Comparison of ENCODE assay signal across 7 cellular contexts in the genomic region with DNA sequence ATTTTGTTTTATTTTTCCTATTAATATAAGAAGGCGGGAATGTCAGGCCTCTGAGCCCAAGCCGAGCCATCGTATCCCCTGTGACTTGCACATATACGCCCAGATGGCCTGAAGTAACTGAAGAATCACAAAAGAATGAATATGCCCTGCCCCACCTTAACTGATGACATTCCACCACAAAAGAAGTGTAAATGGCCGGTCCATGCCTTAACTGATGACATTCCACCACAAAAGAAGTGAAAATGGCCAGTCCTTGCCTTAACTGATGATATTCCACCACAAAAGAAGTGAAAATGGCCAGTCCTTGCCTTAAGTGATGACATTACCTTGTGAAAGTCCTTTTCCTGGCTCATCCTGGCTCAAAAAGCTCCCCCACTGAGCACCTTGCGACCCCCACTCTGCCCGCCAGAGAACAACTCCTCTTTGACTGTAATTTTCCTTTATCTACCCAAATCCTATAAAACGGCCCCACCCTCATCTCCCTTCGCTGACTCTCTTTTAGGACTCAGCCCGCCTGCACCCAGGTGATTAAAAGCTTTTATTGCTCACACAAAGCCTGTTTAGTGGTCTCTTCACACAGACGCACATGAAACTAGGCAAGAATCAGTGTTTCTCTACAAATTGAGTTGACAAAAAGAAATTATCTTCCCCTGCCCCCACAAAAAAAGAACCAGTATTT.
DNase-seq lines count a peak whose midpoint lies in the region; ATAC-seq and TF ChIP-seq lines count a peak whose summit lies in the region.
"Not testable (repeated sequence)": the region's sequence is repeated elsewhere in the genome, so short reads cannot be mapped to it uniquely, and the experiment has no call there.

No MANE protein-coding gene starts in this region.

- CTCF ChIA-PET in Panc1 (lab: Charles Lee) = not testable (repeated sequence)

- TF ChIP-seq POLR2A in breast epithelium (IDR thresholded peaks at IDR 0.05); esophagus muscularis mucosa (IDR thresholded peaks at IDR 0.05; ENCODE audit: low read depth); thyroid gland (IDR thresholded peaks at IDR 0.05): not testable (repeated sequence)

- peak overlapping the region; percentile 94 for H3K27ac Mint-ChIP-seq in nephron progenitor cell

- H3K36me3 Mint-ChIP-seq in nephron progenitor cell (ENCODE audit: low read depth) = not testable (repeated sequence)

- not testable (repeated sequence) for H3K27me3 ChIP-seq in HAP-1 (ENCODE audit: low read depth); Panc1 (ENCODE audit: control insufficient read depth, insufficient read depth, low read length); breast epithelium; esophagus muscularis mucosa; iPS-18a (ENCODE audit: control insufficient read depth, insufficient read depth, low read length); thyroid gland

- not testable (repeated sequence) for H3K27me3 Mint-ChIP-seq in nephron progenitor cell (ENCODE audit: low read depth, poor library complexity)

- peak; percentile 61 to 69 for DNase-seq in HAP-1 (ENCODE audit: low spot score in 2 of 2)
- DNase-seq in Panc1 (ENCODE audit: low read depth, low spot score); breast epithelium (ENCODE audit: low spot score in 2 of 2); esophagus muscularis mucosa (ENCODE audit: extremely low spot score); nephron progenitor cell; thyroid gland: not testable (repeated sequence)

- H3K4me1 ChIP-seq in HAP-1 (peaks cover 76% of the 10 kb centered on the region), esophagus muscularis mucosa (peaks cover 23 to 60% (median 50%) of the 10 kb centered on the region in 4 donors), iPS-18a (ENCODE audit: control insufficient read depth, low read depth, low read length) (peaks cover 62% of the 10 kb centered on the region), thyroid gland (peaks cover 43 to 67% of the 10 kb centered on the region in 2 donors)
- H3K4me1 ChIP-seq in Panc1 (ENCODE audit: control insufficient read depth, insufficient read depth, low read length); breast epithelium: not testable (repeated sequence)

- peaks cover 57% of the 10 kb centered on the region for H3K4me1 Mint-ChIP-seq in nephron progenitor cell

- POLR2A ChIA-PET in Panc1 (lab: Charles Lee) = not testable (repeated sequence)

- H3K4me3 ChIP-seq in HAP-1; Panc1 (ENCODE audit: low read depth in 2 of 2, low read length in 2 of 2); breast epithelium; esophagus muscularis mucosa; iPS-18a (ENCODE audit: low read length); thyroid gland (replicated peaks in 1 of 3): not testable (repeated sequence)

- not testable (repeated sequence) for H3K36me3 ChIP-seq in HAP-1 (replicated peaks); Panc1 (ENCODE audit: control insufficient read depth, insufficient read depth, low read length); breast epithelium; esophagus muscularis mucosa; iPS-18a (ENCODE audit: control insufficient read depth, low read depth, low read length); thyroid gland

- BruUV-seq in Panc1 (replicated peaks; lab: Mats Ljungman, UMichigan) = TSS peak; percentile 17

- WGBS in esophagus muscularis mucosa = 88% methylated on average over 11 of the region's 11 CpGs
- 91 to 96% methylated on average over 11 of the region's 11 CpGs for WGBS in thyroid gland, 2 donors

- H3K9ac ChIP-seq in iPS-18a (ENCODE audit: low read length) = peak overlapping the region; percentile 24

- not testable (repeated sequence) for H3K4me3 Mint-ChIP-seq in nephron progenitor cell

- in situ Hi-C loops in HAP-1 (cut with MboI; ENCODE audit: low sequenced_read_pairs); Panc1 (cut with HindIII; ENCODE audit: low pct_unique_long_range_greater_than_20kb, low sequenced_read_pairs): not testable (repeated sequence)

- H3K27ac ChIP-seq in Panc1 (ENCODE audit: low read length) = not testable (repeated sequence)
- H3K27ac ChIP-seq in breast epithelium (peak overlapping the region; percentile 33 to 40), esophagus muscularis mucosa (replicated peaks in 1 of 4) (peak overlapping the region in 3 of 4 donors; percentile 35 to 74 (median 72)), iPS-18a (ENCODE audit: low read length) (peak overlapping the region; percentile 74), thyroid gland (peak overlapping the region in 2 of 3 donors; percentile 65)

- H3K9me3 Mint-ChIP-seq in nephron progenitor cell = not testable (repeated sequence)

- not testable (repeated sequence) for TF ChIP-seq CTCF in Panc1 (IDR thresholded peaks at IDR 0.05); breast epithelium (IDR thresholded peaks at IDR 0.05); esophagus muscularis mucosa (IDR thresholded peaks at IDR 0.05); nephron progenitor cell (IDR thresholded peaks at IDR 0.05); thyroid gland (IDR thresholded peaks at IDR 0.05)

- intact Hi-C loops in Panc1 (cut with micrococcal nuclease; ENCODE audit: unreplicated experiment); breast epithelium (cut with DNase I; ENCODE audit: low total_unique reads); esophagus muscularis mucosa (cut with DNase I); thyroid gland (cut with DNase I): not testable (repeated sequence)

- not testable (repeated sequence) for TF ChIP-seq EP300 in esophagus muscularis mucosa (IDR thresholded peaks at IDR 0.05)

- ATAC-seq in Panc1 = not testable (repeated sequence)

- H3K9me3 ChIP-seq in HAP-1; Panc1 (ENCODE audit: control insufficient read depth, insufficient read depth, low read depth, low read length); breast epithelium; esophagus muscularis mucosa; iPS-18a (ENCODE audit: control insufficient read depth, low read depth, low read length); thyroid gland: not testable (repeated sequence)
